1 cellular context compared by ENCODE assay signal in the genomic region with DNA sequence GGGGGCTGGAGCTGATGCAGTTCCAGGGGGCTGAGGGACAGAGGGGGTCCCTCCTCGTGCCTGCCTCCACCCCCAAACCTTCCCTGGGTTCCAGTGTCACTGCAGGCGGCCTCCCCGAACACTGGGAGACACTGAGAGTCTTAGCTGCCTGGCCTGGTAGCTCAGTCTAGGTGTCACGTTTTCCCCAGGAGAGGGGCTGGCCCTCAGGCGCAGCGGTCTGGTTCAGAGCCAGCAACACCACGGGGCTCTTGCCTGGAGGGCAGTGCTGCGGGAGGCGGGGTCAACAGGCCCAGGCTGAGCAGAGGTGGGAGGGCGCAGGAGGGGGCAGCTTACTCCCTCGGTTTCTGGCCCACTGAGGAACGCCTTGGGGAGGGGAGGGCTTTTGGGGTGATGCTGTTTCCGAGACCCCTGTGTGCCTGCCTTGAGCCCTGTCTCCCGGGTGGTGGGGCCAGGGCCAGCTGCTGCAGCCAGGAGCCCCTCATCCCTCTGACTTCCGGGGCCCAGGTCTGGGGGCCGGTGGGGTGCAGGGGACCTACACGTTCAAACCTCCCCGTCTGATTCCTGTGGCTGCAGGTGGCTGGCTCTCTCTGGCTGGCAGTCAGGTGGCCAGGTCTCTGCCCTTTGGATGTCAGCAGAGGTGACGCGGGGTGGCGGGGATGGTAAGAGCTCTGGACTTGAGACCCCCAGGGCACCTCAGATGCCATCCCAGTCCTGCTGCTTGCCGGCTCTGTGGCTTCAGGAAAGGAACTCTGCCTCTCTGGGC.
TF ChIP-seq lines count a peak whose summit lies in the region.

No MANE protein-coding gene starts in this region.

TF ChIP-seq in SK-N-SH, 30 proteins besides CTCF, POLR2A, EP300 and RAD21 (continued from another document):
- TF ChIP-seq, protein P1, sequence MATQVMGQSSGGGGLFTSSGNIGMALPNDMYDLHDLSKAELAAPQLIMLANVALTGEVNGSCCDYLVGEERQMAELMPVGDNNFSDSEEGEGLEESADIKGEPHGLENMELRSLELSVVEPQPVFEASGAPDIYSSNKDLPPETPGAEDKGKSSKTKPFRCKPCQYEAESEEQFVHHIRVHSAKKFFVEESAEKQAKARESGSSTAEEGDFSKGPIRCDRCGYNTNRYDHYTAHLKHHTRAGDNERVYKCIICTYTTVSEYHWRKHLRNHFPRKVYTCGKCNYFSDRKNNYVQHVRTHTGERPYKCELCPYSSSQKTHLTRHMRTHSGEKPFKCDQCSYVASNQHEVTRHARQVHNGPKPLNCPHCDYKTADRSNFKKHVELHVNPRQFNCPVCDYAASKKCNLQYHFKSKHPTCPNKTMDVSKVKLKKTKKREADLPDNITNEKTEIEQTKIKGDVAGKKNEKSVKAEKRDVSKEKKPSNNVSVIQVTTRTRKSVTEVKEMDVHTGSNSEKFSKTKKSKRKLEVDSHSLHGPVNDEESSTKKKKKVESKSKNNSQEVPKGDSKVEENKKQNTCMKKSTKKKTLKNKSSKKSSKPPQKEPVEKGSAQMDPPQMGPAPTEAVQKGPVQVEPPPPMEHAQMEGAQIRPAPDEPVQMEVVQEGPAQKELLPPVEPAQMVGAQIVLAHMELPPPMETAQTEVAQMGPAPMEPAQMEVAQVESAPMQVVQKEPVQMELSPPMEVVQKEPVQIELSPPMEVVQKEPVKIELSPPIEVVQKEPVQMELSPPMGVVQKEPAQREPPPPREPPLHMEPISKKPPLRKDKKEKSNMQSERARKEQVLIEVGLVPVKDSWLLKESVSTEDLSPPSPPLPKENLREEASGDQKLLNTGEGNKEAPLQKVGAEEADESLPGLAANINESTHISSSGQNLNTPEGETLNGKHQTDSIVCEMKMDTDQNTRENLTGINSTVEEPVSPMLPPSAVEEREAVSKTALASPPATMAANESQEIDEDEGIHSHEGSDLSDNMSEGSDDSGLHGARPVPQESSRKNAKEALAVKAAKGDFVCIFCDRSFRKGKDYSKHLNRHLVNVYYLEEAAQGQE (IDR thresholded peaks at IDR 0.05; ENCODE audit: low read depth, low read length): no peak
- TF ChIP-seq MEF2A (IDR thresholded peaks at IDR 0.05; ENCODE audit: borderline replicate concordance, low read depth): no peak
- no peak for TF ChIP-seq GATA2 (CRISPR knock-in tag; IDR thresholded peaks at IDR 0.05)
- TF ChIP-seq TEAD4 (IDR thresholded peaks at IDR 0.05; ENCODE audit: borderline replicate concordance, insufficient read depth): no peak
- no peak for TF ChIP-seq RFX5 (IDR thresholded peaks at IDR 0.05; ENCODE audit: low read length)
- no peak for TF ChIP-seq YY1 (IDR thresholded peaks at IDR 0.05; ENCODE audit: low read depth)
- TF ChIP-seq, protein P2, sequence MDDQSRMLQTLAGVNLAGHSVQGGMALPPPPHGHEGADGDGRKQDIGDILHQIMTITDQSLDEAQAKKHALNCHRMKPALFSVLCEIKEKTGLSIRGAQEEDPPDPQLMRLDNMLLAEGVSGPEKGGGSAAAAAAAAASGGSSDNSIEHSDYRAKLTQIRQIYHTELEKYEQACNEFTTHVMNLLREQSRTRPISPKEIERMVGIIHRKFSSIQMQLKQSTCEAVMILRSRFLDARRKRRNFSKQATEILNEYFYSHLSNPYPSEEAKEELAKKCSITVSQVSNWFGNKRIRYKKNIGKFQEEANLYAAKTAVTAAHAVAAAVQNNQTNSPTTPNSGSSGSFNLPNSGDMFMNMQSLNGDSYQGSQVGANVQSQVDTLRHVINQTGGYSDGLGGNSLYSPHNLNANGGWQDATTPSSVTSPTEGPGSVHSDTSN (IDR thresholded peaks at IDR 0.05): no peak
- no peak for TF ChIP-seq RXRA (IDR thresholded peaks at IDR 0.05; ENCODE audit: borderline replicate concordance, low read depth)
- TF ChIP-seq TCF12 (IDR thresholded peaks at IDR 0.05): no peak
- TF ChIP-seq, protein P3, sequence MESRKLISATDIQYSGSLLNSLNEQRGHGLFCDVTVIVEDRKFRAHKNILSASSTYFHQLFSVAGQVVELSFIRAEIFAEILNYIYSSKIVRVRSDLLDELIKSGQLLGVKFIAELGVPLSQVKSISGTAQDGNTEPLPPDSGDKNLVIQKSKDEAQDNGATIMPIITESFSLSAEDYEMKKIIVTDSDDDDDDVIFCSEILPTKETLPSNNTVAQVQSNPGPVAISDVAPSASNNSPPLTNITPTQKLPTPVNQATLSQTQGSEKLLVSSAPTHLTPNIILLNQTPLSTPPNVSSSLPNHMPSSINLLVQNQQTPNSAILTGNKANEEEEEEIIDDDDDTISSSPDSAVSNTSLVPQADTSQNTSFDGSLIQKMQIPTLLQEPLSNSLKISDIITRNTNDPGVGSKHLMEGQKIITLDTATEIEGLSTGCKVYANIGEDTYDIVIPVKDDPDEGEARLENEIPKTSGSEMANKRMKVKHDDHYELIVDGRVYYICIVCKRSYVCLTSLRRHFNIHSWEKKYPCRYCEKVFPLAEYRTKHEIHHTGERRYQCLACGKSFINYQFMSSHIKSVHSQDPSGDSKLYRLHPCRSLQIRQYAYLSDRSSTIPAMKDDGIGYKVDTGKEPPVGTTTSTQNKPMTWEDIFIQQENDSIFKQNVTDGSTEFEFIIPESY (IDR thresholded peaks at IDR 0.05; ENCODE audit: borderline replicate concordance, low read depth): no peak
- TF ChIP-seq CHD2 (IDR thresholded peaks at IDR 0.05; ENCODE audit: low read length, partially characterized antibody): no peak
- no peak for TF ChIP-seq RCOR1 (IDR thresholded peaks at IDR 0.05; ENCODE audit: low read length)
- no peak for TF ChIP-seq FOSL2 (IDR thresholded peaks at IDR 0.05; ENCODE audit: borderline replicate concordance, low read depth)
- TF ChIP-seq, protein P4, sequence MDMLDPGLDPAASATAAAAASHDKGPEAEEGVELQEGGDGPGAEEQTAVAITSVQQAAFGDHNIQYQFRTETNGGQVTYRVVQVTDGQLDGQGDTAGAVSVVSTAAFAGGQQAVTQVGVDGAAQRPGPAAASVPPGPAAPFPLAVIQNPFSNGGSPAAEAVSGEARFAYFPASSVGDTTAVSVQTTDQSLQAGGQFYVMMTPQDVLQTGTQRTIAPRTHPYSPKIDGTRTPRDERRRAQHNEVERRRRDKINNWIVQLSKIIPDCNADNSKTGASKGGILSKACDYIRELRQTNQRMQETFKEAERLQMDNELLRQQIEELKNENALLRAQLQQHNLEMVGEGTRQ (IDR thresholded peaks at IDR 0.05; ENCODE audit: borderline replicate concordance, low read depth, low read length): no peak
- TF ChIP-seq, protein P5, sequence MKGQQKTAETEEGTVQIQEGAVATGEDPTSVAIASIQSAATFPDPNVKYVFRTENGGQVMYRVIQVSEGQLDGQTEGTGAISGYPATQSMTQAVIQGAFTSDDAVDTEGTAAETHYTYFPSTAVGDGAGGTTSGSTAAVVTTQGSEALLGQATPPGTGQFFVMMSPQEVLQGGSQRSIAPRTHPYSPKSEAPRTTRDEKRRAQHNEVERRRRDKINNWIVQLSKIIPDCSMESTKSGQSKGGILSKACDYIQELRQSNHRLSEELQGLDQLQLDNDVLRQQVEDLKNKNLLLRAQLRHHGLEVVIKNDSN (IDR thresholded peaks at IDR 0.05; ENCODE audit: borderline replicate concordance, low read depth): no peak
- TF ChIP-seq, protein P6, sequence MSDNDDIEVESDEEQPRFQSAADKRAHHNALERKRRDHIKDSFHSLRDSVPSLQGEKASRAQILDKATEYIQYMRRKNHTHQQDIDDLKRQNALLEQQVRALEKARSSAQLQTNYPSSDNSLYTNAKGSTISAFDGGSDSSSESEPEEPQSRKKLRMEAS (IDR thresholded peaks at IDR 0.05; ENCODE audit: low read depth): no peak
TF ChIP-seq in SK-N-SH: peak in this region for 0.
